27 cellular contexts compared by ENCODE assay signal in the genomic region with DNA sequence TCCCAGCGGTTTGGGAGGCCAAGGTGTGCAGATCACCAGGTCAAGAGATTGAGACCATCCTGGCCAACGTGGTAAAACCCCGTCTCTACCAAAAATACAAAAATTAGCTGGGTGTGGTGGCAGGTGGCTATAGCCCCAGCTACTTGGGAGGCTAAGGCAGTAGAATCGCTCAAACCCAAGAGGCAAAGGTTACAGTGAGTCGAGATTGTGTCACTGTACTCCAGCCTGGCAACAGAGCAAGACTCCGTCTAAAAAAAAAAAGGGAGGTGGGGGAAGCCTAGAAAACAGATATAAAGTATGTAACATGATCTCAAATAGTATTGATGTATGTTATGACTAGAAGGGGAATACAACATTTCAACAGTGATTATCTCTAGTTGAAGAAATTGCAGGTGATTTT.
DNase-seq lines count a peak whose midpoint lies in the region; ATAC-seq and TF ChIP-seq lines count a peak whose summit lies in the region.
"Had no signal": no experiment of that assay in that cellular context is flagged by ENCODE, and none has a peak within 500 bp of the region (broad histone marks: within the 10 kb centered on the region; RNA-seq: fewer than 3 reads in every experiment).

No MANE protein-coding gene starts in this region.

- H2BK120ac ChIP-seq in IMR-90 (ENCODE audit: low read depth, low read length), result no peak overlapping the region

- no peak overlapping the region for H2BK20ac ChIP-seq in IMR-90 (ENCODE audit: low read depth, low read length)

- TF ChIP-seq RAD21 in IMR-90 (IDR thresholded peaks at IDR 0.05; ENCODE audit: low read length), result no peak

- H2BK5ac ChIP-seq in IMR-90 (ENCODE audit: low read depth, low read length, poor library complexity, severe bottlenecking), result no peak overlapping the region

- H3K56ac ChIP-seq in IMR-90 (ENCODE audit: extremely low read depth, insufficient read depth, low read length), result no peak overlapping the region

- TF ChIP-seq CTCF in IMR-90 (conservative IDR thresholded peaks at IDR 0.05; ENCODE audit: low read depth, low read length), result no peak
- no peak for TF ChIP-seq CTCF in astrocyte of the spinal cord (IDR thresholded peaks at IDR 0.05; ENCODE audit: low read depth, low read length)

- dilution Hi-C loops in IMR-90 (cut with HindIII; ENCODE audit: low sequenced_read_pairs, unreplicated experiment), result no loop called here

- no peaks in the 10 kb centered on the region for H3K27me3 ChIP-seq in IMR-90 (ENCODE audit: control insufficient read depth, insufficient read depth, low read length)
- H3K27me3 ChIP-seq in layer of hippocampus (ENCODE audit: control insufficient read depth, insufficient read depth, low read length), result no peaks in the 10 kb centered on the region
- H3K27me3 ChIP-seq: BLaER1, thyroid gland had no signal

- intact Hi-C loops in IMR-90 (cut with micrococcal nuclease), result no loop called here

- peak; percentile 59; the same call in 1 of the 2 replicates for ATAC-seq in IMR-90 (ENCODE audit: low read depth)
- ATAC-seq in GM21447 (IDR thresholded peaks at IDR 0.05; ENCODE audit: unreplicated experiment), result no peak
- ATAC-seq: activated CD4-positive, alpha-beta T cell treated with anti-CD3 and anti-CD28 coated beads for 36 hours; left ventricle myocardium superior; natural killer cell had no signal

- no peak for TF ChIP-seq POLR2A in IMR-90 (IDR thresholded peaks at IDR 0.05; ENCODE audit: low read depth, low read length)

- no peak overlapping the region for H2AK9ac ChIP-seq in IMR-90 (replicated peaks; ENCODE audit: low read depth, low read length, poor library complexity)

- H3K4me3 ChIP-seq in IMR-90 (ENCODE audit: insufficient read depth, low read depth, low read length) (no peak overlapping the region), astrocyte of the spinal cord (ENCODE audit: low read depth, low read length) (no peak overlapping the region)
- H3K4me3 ChIP-seq: BLaER1, thyroid gland had no signal

- H4K5ac ChIP-seq in IMR-90 (ENCODE audit: low read depth, low read length), result no peak overlapping the region

- peaks cover 6% of the 10 kb centered on the region; the same call in 1 of the 2 replicates for H3K9me1 ChIP-seq in IMR-90 (ENCODE audit: insufficient read depth, low read length)

- no peak overlapping the region for H3K18ac ChIP-seq in IMR-90 (ENCODE audit: low read depth, low read length)

- H3K9ac ChIP-seq in IMR-90 (ENCODE audit: low read depth, low read length), result no peak overlapping the region
- H3K9ac ChIP-seq: BLaER1 had no signal

- H3K9me3 ChIP-seq in IMR-90 (ENCODE audit: control insufficient read depth, insufficient read depth, low read length), result no peaks in the 10 kb centered on the region
- H3K9me3 ChIP-seq: BLaER1, thyroid gland had no signal

- no peaks in the 10 kb centered on the region for H3K36me3 ChIP-seq in IMR-90 (ENCODE audit: control insufficient read depth, insufficient read depth, low read length)
- H3K36me3 ChIP-seq: BLaER1, thyroid gland had no signal

- WGBS in IMR-90 (ENCODE audit: extremely low coverage in 2 of 2, insufficient read length in 1 of 2), 2 experiments, result no CpG with 5 or more reads among the region's 6 CpGs

- H2AK5ac ChIP-seq in IMR-90 (ENCODE audit: low read depth, low read length), result no peak overlapping the region

- H3K4ac ChIP-seq in IMR-90 (ENCODE audit: low read depth, low read length), result no peak overlapping the region

- no peaks in the 10 kb centered on the region for H3K79me1 ChIP-seq in IMR-90 (ENCODE audit: low read depth in 1 of 2, low read length in 2 of 2)

- H2AFZ ChIP-seq in IMR-90 (replicated peaks; ENCODE audit: low read length, poor library complexity), result no peak overlapping the region

- no peak overlapping the region for H4K91ac ChIP-seq in IMR-90 (ENCODE audit: insufficient read depth, low read depth, low read length)

- CTCF ChIA-PET in IMR-90 (lab: Yijun Ruan, JAX), result no interaction called here

- H4K20me1 ChIP-seq in IMR-90 (ENCODE audit: insufficient read depth, low read length), result no peaks in the 10 kb centered on the region
- H4K20me1 ChIP-seq: BLaER1 had no signal

- no peak overlapping the region for H3K14ac ChIP-seq in IMR-90 (replicated peaks; ENCODE audit: low read depth, low read length)

- POLR2A ChIA-PET in IMR-90 (lab: Charles Lee; ENCODE audit: unreplicated experiment), result no interaction called here

- in situ Hi-C loops in ACHN (cut with HindIII; ENCODE audit: low pct_ligation_motif_present, low pct_unique_long_range_greater_than_20kb, low sequenced_read_pairs), result no loop called here
- in situ Hi-C loops in IMR-90 (cut with MboI; ENCODE audit: low sequenced_read_pairs), result no loop called here
- in situ Hi-C loops in astrocyte of the spinal cord (cut with HindIII; ENCODE audit: low sequenced_read_pairs), result no loop called here

- H3K23ac ChIP-seq in IMR-90 (ENCODE audit: low read depth, low read length), result no peak overlapping the region

- no peak overlapping the region for H3K4me2 ChIP-seq in IMR-90 (ENCODE audit: low read depth, low read length)
- H3K4me2 ChIP-seq: BLaER1 had no signal

- no TSS peak for BruUV-seq in IMR-90 (replicated peaks; lab: Mats Ljungman, UMichigan)

- H2BK15ac ChIP-seq in IMR-90 (ENCODE audit: low read depth, low read length), result no peak overlapping the region

- peaks cover 3% of the 10 kb centered on the region; the same call in 1 of the 2 replicates for H3K4me1 ChIP-seq in IMR-90 (ENCODE audit: control insufficient read depth, insufficient read depth, low read length)
- H3K4me1 ChIP-seq: BLaER1 had no signal

- H3K27ac ChIP-seq in IMR-90 (ENCODE audit: insufficient read depth, low read length), result no peak overlapping the region
- peak overlapping the region; percentile 38 for H3K27ac ChIP-seq in layer of hippocampus (ENCODE audit: low read depth, low read length)
- H3K27ac ChIP-seq: BLaER1, thyroid gland had no signal

- DNase-seq in ACHN (peak; percentile 39), IMR-90 (peak; percentile 81), astrocyte of the spinal cord (ENCODE audit: low read depth, low spot score) (peak; percentile 36), globus pallidus (ENCODE audit: low spot score) (no peak), ecto neural progenitor cell (ENCODE audit: low spot score) (no peak)
- DNase-seq in activated CD4-positive, alpha-beta T cell treated with anti-CD3 and anti-CD28 coated beads, Interleukin-2, amount 50 U/mL, for 48 hours, result no peak
- DNase-seq: activated CD4-positive, alpha-beta T cell treated with anti-CD3 and anti-CD28 coated beads for 36 hours; activated naive CD4-positive, alpha-beta T cell treated with Interleukin-2 at 50 U/mL for 16 hours; activated T-cell treated with anti-CD3 and anti-CD28 coated beads, Interleukin-2, amount 50 U/mL, for 48 hours; aorta; caudate nucleus; dermis blood vessel endothelial cell; hippocampal formation; immature natural killer cell; KG1; left ventricle myocardium superior; MV-4-11; natural killer cell; NCI-H146; NCI-H526; stimulated activated CD4-positive, alpha-beta T cell treated with anti-CD3 and anti-CD28 coated beads, Interleukin-4, amount 100 ng/mL, for 4 hours; stimulated activated naive CD4-positive, alpha-beta T cell; T-helper 2 cell; thyroid gland had no signal

- H4K8ac ChIP-seq in IMR-90 (ENCODE audit: low read depth in 2 of 2, low read length in 2 of 2), result no peak overlapping the region

TF ChIP-seq in IMR-90, 13 proteins besides CTCF, POLR2A, EP300 and RAD21:
- TF ChIP-seq NFE2L2 (IDR thresholded peaks at IDR 0.05; ENCODE audit: low read depth, low read length) (no peak), RFX5 (IDR thresholded peaks at IDR 0.05; ENCODE audit: low read depth, low read length) (no peak), CHD1 (IDR thresholded peaks at IDR 0.05; ENCODE audit: low read depth, low read length) (no peak), MAZ (IDR thresholded peaks at IDR 0.05; ENCODE audit: borderline replicate concordance, low read depth, low read length) (no peak), RCOR1 (IDR thresholded peaks at IDR 0.05; ENCODE audit: insufficient replicate concordance, low read length) (no peak), BHLHE40 (IDR thresholded peaks at IDR 0.05; ENCODE audit: low read depth, low read length) (no peak), SMC3 (IDR thresholded peaks at IDR 0.05; ENCODE audit: low read depth, low read length) (no peak), CEBPB (IDR thresholded peaks at IDR 0.05; ENCODE audit: low read depth, low read length) (no peak), MAFK (IDR thresholded peaks at IDR 0.05; ENCODE audit: low read depth, low read length) (no peak), MXI1 (IDR thresholded peaks at IDR 0.05; ENCODE audit: borderline replicate concordance, low read depth, low read length) (no peak), FOS (IDR thresholded peaks at IDR 0.05; ENCODE audit: low read depth, low read length) (no peak), ELK1 (IDR thresholded peaks at IDR 0.05; ENCODE audit: borderline replicate concordance, low read depth, low read length) (no peak), USF2 (IDR thresholded peaks at IDR 0.05; ENCODE audit: low read depth, low read length) (no peak)

Comparison
In these comparisons a context has a peak if more than half of its experiments do, and no peak if none do; other contexts are left out.
1. DNase-seq: peak in ACHN (single experiment), IMR-90 (single experiment) and astrocyte of the spinal cord (single experiment); none in globus pallidus (single experiment), ecto neural progenitor cell (single experiment) and activated CD4-positive, alpha-beta T cell treated with anti-CD3 and anti-CD28 coated beads, Interleukin-2, amount 50 U/mL, for 48 hours (0 of 2).